Comparison of ENCODE assay signal across 8 cellular contexts in genomic region chr19:35643255-35644205, GRCh38. TPM values are rescaled to one million over a fixed set of nuclear protein-coding genes. Genes with fewer than 3 reads are reported as not detected.
DNase-seq lines count a peak whose midpoint lies in the region; ATAC-seq and TF ChIP-seq lines count a peak whose summit lies in the region.

No MANE protein-coding gene starts in this region.

- DNase-seq in NK-92 treated with Interleukin-12 subunit alpha and Interleukin-12 subunit beta, amount 100 ng/mL, for 24 hours (lab: John Stamatoyannopoulos, UW): peak; percentile 60
- no peak for DNase-seq in NK-92 (lab: John Stamatoyannopoulos, UW; ENCODE audit: unreplicated experiment)
- peak; percentile 88 to 94 for DNase-seq in NCI-H524 (lab: John Stamatoyannopoulos, UW)
- peak; percentile 65 to 70 for DNase-seq in activated CD4-positive, alpha-beta T cell treated with anti-CD3 and anti-CD28 coated beads, Interleukin-2, amount 50 U/mL, for 24 hours (ENCODE audit: low read depth in 1 of 2, low spot score in 1 of 2)
- DNase-seq in dermis blood vessel endothelial cell: peak; percentile 79
- peak; percentile 72 to 95 for DNase-seq in lower leg skin (ENCODE audit: low spot score in 2 of 2)
- peak; percentile 44 to 59 (median 59) for DNase-seq in stimulated activated CD4-positive, alpha-beta T cell treated with anti-CD3 and anti-CD28 coated beads, TNF-alpha, amount 100 ng/mL, for 1 hour (ENCODE audit: low read depth in 3 of 3, low spot score in 1 of 3)

- ATAC-seq in HG03159 (IDR thresholded peaks at IDR 0.05; ENCODE audit: unreplicated experiment): peak; percentile 39

- intact Hi-C loops in lower leg skin (cut with DNase I; ENCODE audit: low total_unique reads): no loop called here

- no peak for TF ChIP-seq POLR2A in lower leg skin (IDR thresholded peaks at IDR 0.05)

- H3K4me3 ChIP-seq in lower leg skin (ENCODE audit: low read depth, poor library complexity, severe bottlenecking): peak overlapping the region; percentile 49

- WGBS in lower leg skin, 2 donors: 0% methylated on average over 4 to 32 of the region's 69 CpGs

- no peak for TF ChIP-seq CTCF in lower leg skin (IDR thresholded peaks at IDR 0.05)

RNA-seq across cellular contexts. Expression of gene ETV2, which starts 2.0 kb away (rescaled TPM):
- 0.09 and 0.17 TPM in 2 replicates for total RNA-seq in dermis blood vessel endothelial cell
- 1 to 10 TPM in 3 of 4 donors, not detected in 1; 1.2 to 1.8 (median 1.6) TPM for total RNA-seq in lower leg skin

RNA-seq across cellular contexts. Expression of gene COX6B1, which starts 4.6 kb away (rescaled TPM):
- 236 and 493 TPM in 2 replicates for total RNA-seq in dermis blood vessel endothelial cell
- total RNA-seq in lower leg skin: 100 to 1,000 TPM; 266 to 629 (median 309) TPM

RNA-seq across cellular contexts. Expression of gene RBM42, which starts 14.7 kb away (rescaled TPM):
- total RNA-seq in dermis blood vessel endothelial cell (45.4 and 47.6 TPM in 2 replicates), lower leg skin (10 to 100 TPM; 64.1 to 82.4 (median 75.5) TPM)

RNA-seq across cellular contexts. Expression of gene UPK1A, which starts 22.8 kb away (rescaled TPM):
- total RNA-seq in dermis blood vessel endothelial cell: 0.09 TPM in 1 of 2 replicates, not detected in the other
- 10 to 100 TPM in 2 of 4 donors, 1 to 10 TPM in 2; 5.1 to 45.2 (median 16.5) TPM for total RNA-seq in lower leg skin

RNA-seq across cellular contexts. Expression of gene HAUS5, which starts 31.0 kb away (rescaled TPM):
- 4.8 and 11.1 TPM in 2 replicates for total RNA-seq in dermis blood vessel endothelial cell
- total RNA-seq in lower leg skin: 10 to 100 TPM in 3 of 4 donors, 1 to 10 TPM in 1; 8.9 to 15.7 (median 12.2) TPM
